8 cellular contexts compared by ENCODE assay signal in the genomic region with DNA sequence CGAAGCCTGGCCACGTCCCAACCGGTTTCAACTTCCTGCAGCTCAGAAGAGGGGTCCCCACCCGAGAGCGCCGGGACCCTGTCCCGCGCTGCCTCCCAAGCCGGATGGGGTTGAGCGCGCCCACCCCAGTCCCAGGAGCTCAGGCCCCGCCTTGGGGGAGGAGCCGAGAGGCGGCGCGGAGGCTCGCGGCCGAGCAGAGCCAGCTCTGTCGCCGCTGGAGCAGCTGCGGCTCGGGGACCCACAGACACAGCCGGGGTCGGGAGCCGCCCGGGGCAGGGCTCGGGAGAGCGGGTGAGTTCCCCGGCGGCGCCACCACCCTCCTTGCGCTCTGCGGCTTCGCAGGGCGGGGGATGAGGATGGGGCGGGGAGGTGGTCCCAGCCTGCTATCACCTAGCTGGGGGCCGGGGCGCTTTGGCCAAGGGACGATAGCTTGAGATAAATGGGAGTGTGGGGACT.
DNase-seq lines count a peak whose midpoint lies in the region; ATAC-seq and TF ChIP-seq lines count a peak whose summit lies in the region.

PPP1R16B (plus strand) TSS at position 196 of the 456 bp plus-strand sequence. CDS start 30,229 bp downstream, outside the sequence.

- H2AFZ ChIP-seq in DND-41 (ENCODE audit: low read depth, low read length) = peak within 1 kb of the TSS; percentile 80

- peak within 1 kb of the TSS; percentile 91 for H3K27ac ChIP-seq in DND-41 (ENCODE audit: low read length)

- H3K9ac ChIP-seq in DND-41 (ENCODE audit: low read depth, low read length) = peak within 1 kb of the TSS; percentile 71

- H3K4me3 ChIP-seq in DND-41 (ENCODE audit: low read depth in 1 of 2, low read length in 2 of 2) (peak within 1 kb of the TSS; percentile 62 to 68), NB4 (ENCODE audit: low read depth, low read length) (peak within 1 kb of the TSS; percentile 55)

- TF ChIP-seq POLR2A in NB4 (IDR thresholded peaks at IDR 0.05; ENCODE audit: extremely low read depth, insufficient read length) = peak; percentile 63

- no peaks in the 10 kb centered on the region for H3K9me3 ChIP-seq in DND-41 (ENCODE audit: insufficient read depth, low read length, severe bottlenecking)

- TF ChIP-seq CTCF in DND-41 (IDR thresholded peaks at IDR 0.05; ENCODE audit: borderline replicate concordance, extremely low read depth, low read length, poor library complexity, severe bottlenecking) (no peak), NB4 (IDR thresholded peaks at IDR 0.05; ENCODE audit: low read depth, low read length) (no peak)

- no peaks in the 10 kb centered on the region for H3K79me2 ChIP-seq in DND-41 (ENCODE audit: insufficient read depth, low read length)

- H3K4me1 ChIP-seq in DND-41 (ENCODE audit: insufficient read depth, low read length) = peaks cover 39% of the 10 kb centered on the region

- H3K27me3 ChIP-seq in DND-41 (ENCODE audit: insufficient read depth, low read length, poor library complexity) = peaks cover 12% of the 10 kb centered on the region

- peak; percentile 86 for ATAC-seq in DND-41 (ENCODE audit: insufficient read depth, low read depth)
- ATAC-seq in GM21619 (IDR thresholded peaks at IDR 0.05; ENCODE audit: unreplicated experiment) = peak; percentile 45

- DNase-seq in DND-41 (peak; percentile 95), NB4 (ENCODE audit: low read depth) (peak; percentile 85), ecto neural progenitor cell (ENCODE audit: low spot score) (peak; percentile 83), midbrain (lab: John Stamatoyannopoulos, UW) (peak; percentile 78), DMS153 (lab: John Stamatoyannopoulos, UW) (no peak)
- peak; percentile 83 to 85 for DNase-seq in activated CD4-positive, alpha-beta T cell treated with anti-CD3 and anti-CD28 coated beads, Interleukin-2, amount 50 U/mL, for 48 hours
- peak; percentile 64 for DNase-seq in stimulated activated CD8-positive, alpha-beta memory T cell treated with anti-CD3 and anti-CD28 coated beads, Interleukin-15, amount 100 ng/mL, for 24 hours (ENCODE audit: low read depth)

- no peaks in the 10 kb centered on the region for H3K36me3 ChIP-seq in DND-41 (ENCODE audit: insufficient read depth, low read length)

- no peaks in the 10 kb centered on the region for H4K20me1 ChIP-seq in DND-41 (ENCODE audit: insufficient read depth, low read length)

- peak within 1 kb of the TSS; percentile 93 for H3K4me2 ChIP-seq in DND-41 (ENCODE audit: insufficient read depth, low read length)
